Comparison of ENCODE assay signal across 8 cellular contexts in the genomic region with DNA sequence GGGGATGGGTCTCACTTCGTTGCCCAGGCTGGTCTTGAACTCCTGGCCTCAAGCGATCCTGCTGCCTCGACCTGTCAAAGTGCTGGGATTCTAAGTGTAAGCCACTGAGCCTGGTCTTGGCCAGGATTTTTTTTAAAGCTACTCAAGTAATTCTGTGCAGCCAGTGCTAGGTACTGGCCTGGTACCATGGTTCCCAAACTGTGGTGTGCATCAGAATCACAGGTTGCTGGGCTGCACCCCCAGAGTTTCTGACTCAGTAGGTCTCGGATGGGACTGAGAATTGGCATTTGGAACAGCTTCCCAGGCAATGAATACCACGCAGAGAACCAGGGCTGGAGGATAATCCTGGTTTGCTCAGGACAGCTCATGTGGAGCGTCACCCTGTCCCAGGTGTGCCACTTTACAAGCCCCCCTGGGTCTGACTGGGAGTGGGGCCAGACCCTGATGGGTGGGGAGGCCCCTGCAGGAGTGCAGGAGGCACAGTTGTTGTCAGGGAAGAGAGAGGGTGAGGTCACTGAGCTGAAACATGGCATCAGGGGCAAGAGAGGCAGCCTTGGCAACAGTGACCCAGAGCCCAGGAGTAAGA. TPM values are rescaled to one million over a fixed set of nuclear protein-coding genes. Genes with fewer than 3 reads are reported as not detected.
DNase-seq lines count a peak whose midpoint lies in the region; ATAC-seq and TF ChIP-seq lines count a peak whose summit lies in the region.

No MANE protein-coding gene starts in this region.

- H3K4me1 Mint-ChIP-seq in activated T-cell treated with anti-CD3 and anti-CD28 coated beads, Interleukin-2, amount 50 U/mL, for 4 hours (ENCODE audit: low read depth) = peaks cover 10% of the 10 kb centered on the region
- peaks cover 12% of the 10 kb centered on the region for H3K4me1 Mint-ChIP-seq in activated CD4-positive, alpha-beta memory T cell treated with anti-CD3 and anti-CD28 coated beads, Interleukin-2, amount 10 ng/mL, durations not matched to agents 7 days and 5 days

- POLR2A ChIA-PET in activated CD4-positive, alpha-beta memory T cell treated with anti-CD3 and anti-CD28 coated beads, Interleukin-2, amount 10 ng/mL, durations not matched to agents 7 days and 5 days (lab: Charles Lee) = interaction anchor here (0.8 to 3.3 kb wide), 8 partner anchors 9 to 146 kb away, joined by 3 to 24 read pairs (median 4); a partner anchor contains a TSS

- peak overlapping the region; percentile 71 for H3K4me3 Mint-ChIP-seq in activated T-cell treated with anti-CD3 and anti-CD28 coated beads, Interleukin-2, amount 50 U/mL, for 4 hours
- H3K4me3 Mint-ChIP-seq in activated CD4-positive, alpha-beta memory T cell treated with anti-CD3 and anti-CD28 coated beads, Interleukin-2, amount 10 ng/mL, durations not matched to agents 7 days and 5 days = peak overlapping the region; percentile 54

- no peaks in the 10 kb centered on the region for H3K9me3 Mint-ChIP-seq in activated T-cell treated with anti-CD3 and anti-CD28 coated beads, Interleukin-2, amount 50 U/mL, for 4 hours
- H3K9me3 Mint-ChIP-seq in activated CD4-positive, alpha-beta memory T cell treated with anti-CD3 and anti-CD28 coated beads, Interleukin-2, amount 10 ng/mL, durations not matched to agents 7 days and 5 days = no peaks in the 10 kb centered on the region

- H3K9me3 ChIP-seq in left lung (no peaks in the 10 kb centered on the region), thymus (ENCODE audit: control insufficient read depth) (no peaks in the 10 kb centered on the region)

- H3K27me3 ChIP-seq in left lung (peaks cover 0 to 9% of the 10 kb centered on the region in 2 donors), thymus (ENCODE audit: control insufficient read depth, insufficient read depth) (peaks cover 19% of the 10 kb centered on the region)

- peak; percentile 15 to 38 for ATAC-seq in activated T-cell treated with anti-CD3 and anti-CD28 coated beads, Interleukin-2, amount 50 U/mL, for 4 hours
- ATAC-seq in left lung (no peak), GM18909 (IDR thresholded peaks at IDR 0.05; ENCODE audit: poor library complexity, unreplicated experiment) (no peak)

- H3K36me3 Mint-ChIP-seq in activated T-cell treated with anti-CD3 and anti-CD28 coated beads, Interleukin-2, amount 50 U/mL, for 4 hours (ENCODE audit: insufficient read depth) = no peaks in the 10 kb centered on the region
- H3K36me3 Mint-ChIP-seq in activated CD4-positive, alpha-beta memory T cell treated with anti-CD3 and anti-CD28 coated beads, Interleukin-2, amount 10 ng/mL, durations not matched to agents 7 days and 5 days (ENCODE audit: low read depth) = no peaks in the 10 kb centered on the region

- CTCF ChIA-PET in activated CD4-positive, alpha-beta memory T cell treated with anti-CD3 and anti-CD28 coated beads, Interleukin-2, amount 10 ng/mL, durations not matched to agents 7 days and 5 days (lab: Charles Lee) = interaction anchor here (0.6 to 9.1 kb wide), 10 partner anchors 10 to 150 kb away, joined by 3 to 137 read pairs (median 3); a partner anchor contains a TSS

- H3K27ac Mint-ChIP-seq in activated CD4-positive, alpha-beta memory T cell treated with anti-CD3 and anti-CD28 coated beads, Interleukin-2, amount 10 ng/mL, durations not matched to agents 7 days and 5 days = no peak overlapping the region

- H3K4me1 ChIP-seq in left lung (peaks cover 18 to 25% of the 10 kb centered on the region in 2 donors), thymus (ENCODE audit: control insufficient read depth, insufficient read depth, low read length) (peaks cover 13% of the 10 kb centered on the region)

- peaks cover 13% of the 10 kb centered on the region for H3K27me3 Mint-ChIP-seq in activated T-cell treated with anti-CD3 and anti-CD28 coated beads, Interleukin-2, amount 50 U/mL, for 4 hours (ENCODE audit: low read depth)
- peaks cover 45% of the 10 kb centered on the region for H3K27me3 Mint-ChIP-seq in activated CD4-positive, alpha-beta memory T cell treated with anti-CD3 and anti-CD28 coated beads, Interleukin-2, amount 10 ng/mL, durations not matched to agents 7 days and 5 days

- H3K27ac ChIP-seq in left lung (peak overlapping the region; percentile 79 to 82), thymus (ENCODE audit: low read depth) (peak overlapping the region; percentile 48)

- intact Hi-C loops in left lung (cut with DNase I) = loop anchor here in 1 of 2 donors (10.0 kb wide), 1 partner anchor 134 kb away; no protein-coding TSS in a partner anchor

- H3K4me3 ChIP-seq in left lung = no peak overlapping the region
- no peak overlapping the region for H3K4me3 ChIP-seq in thymus (ENCODE audit: low read length)

- peaks cover 0 to 3% of the 10 kb centered on the region in 2 donors for H3K36me3 ChIP-seq in left lung
- no peaks in the 10 kb centered on the region for H3K36me3 ChIP-seq in thymus (ENCODE audit: control insufficient read depth, insufficient read depth)

- no peak for TF ChIP-seq CTCF in left lung (IDR thresholded peaks at IDR 0.05)

- no peak for DNase-seq in activated T-cell treated with anti-CD3 and anti-CD28 coated beads, Interleukin-2, amount 50 U/mL, for 4 hours
- no peak for DNase-seq in activated T-cell treated with anti-CD3 and anti-CD28 coated beads, Interleukin-2, amount 50 U/mL, for 48 hours
- no peak for DNase-seq in activated CD4-positive, alpha-beta memory T cell treated with anti-CD3 and anti-CD28 coated beads, Interleukin-2, amount 10 ng/mL, durations not matched to agents 7 days and 5 days
- DNase-seq in left lung = peak in 1 of 2 donors; percentile 20
- no peak for DNase-seq in RKO (ENCODE audit: low spot score)
- DNase-seq in NK-92 (lab: John Stamatoyannopoulos, UW; ENCODE audit: unreplicated experiment) = no peak

- 91% methylated on average over 6 of the region's 6 CpGs for WGBS in thymus

RNA-seq across cellular contexts. Expression of a gene that starts 10.7 kb away (rescaled TPM):
- 100 to 1,000 TPM; 116 to 125 (median 118) TPM for total RNA-seq in activated T-cell treated with anti-CD3 and anti-CD28 coated beads, Interleukin-2, amount 50 U/mL, for 4 hours
- total RNA-seq in activated CD4-positive, alpha-beta memory T cell treated with anti-CD3 and anti-CD28 coated beads, Interleukin-2, amount 10 ng/mL, durations not matched to agents 7 days and 5 days = 10 to 100 TPM; 30.8 to 35.3 TPM
- 10 to 100 TPM; 39.2 to 39.8 TPM for total RNA-seq in left lung
- polyA plus RNA-seq in thymus = 22.7 TPM

Comparison
In these comparisons a context has a peak if more than half of its experiments do, and no peak if none do; other contexts are left out.
1. ATAC-seq: peak in activated T-cell treated with anti-CD3 and anti-CD28 coated beads, Interleukin-2, amount 50 U/mL, for 4 hours (2 of 2); none in left lung (single experiment) and GM18909 (single experiment).